8 cellular contexts compared by ENCODE assay signal in the genomic region with DNA sequence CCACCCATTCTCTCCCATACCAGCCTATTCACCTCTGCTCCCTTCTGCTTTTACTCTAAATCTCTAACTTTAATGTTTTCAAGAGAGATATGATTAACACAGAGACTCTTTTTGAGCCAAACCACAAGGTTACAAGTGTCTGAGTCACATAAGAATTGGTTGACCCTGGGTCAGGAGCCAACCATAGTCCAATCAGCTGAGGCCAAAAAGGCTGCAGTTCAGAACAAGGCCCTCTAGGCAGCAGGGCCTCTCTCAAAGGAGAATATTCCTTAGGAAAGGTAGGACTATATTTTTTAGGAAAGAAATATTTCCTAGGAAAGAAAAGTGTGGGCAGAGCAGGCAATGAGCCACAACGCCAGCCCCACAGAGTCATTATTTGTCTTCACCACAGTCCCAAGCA. TPM values are rescaled to one million over a fixed set of nuclear protein-coding genes. Genes with fewer than 3 reads are reported as not detected.
DNase-seq lines count a peak whose midpoint lies in the region; ATAC-seq and TF ChIP-seq lines count a peak whose summit lies in the region.

No MANE protein-coding gene starts in this region.

- H3K9me3 ChIP-seq in CD8-positive, alpha-beta T cell (ENCODE audit: low read length): no peaks in the 10 kb centered on the region
- H3K9me3 ChIP-seq in ascending aorta (no peaks in the 10 kb centered on the region), mesenchymal stem cell (ENCODE audit: control insufficient read depth, low read length) (peaks cover 3% of the 10 kb centered on the region), neuronal stem cell (replicated peaks in 1 of 2; ENCODE audit: control insufficient read depth in 2 of 2, insufficient read depth in 1 of 2, low read depth in 1 of 2, low read length in 2 of 2) (peaks cover 0 to 4% of the 10 kb centered on the region in 2 donors)

- no peak for TF ChIP-seq CTCF in CD8-positive, alpha-beta T cell (IDR thresholded peaks at IDR 0.05)
- no peak for TF ChIP-seq CTCF in KMS-11 (conservative IDR thresholded peaks at IDR 0.05; ENCODE audit: low read depth, low read length)
- no peak for TF ChIP-seq CTCF in ascending aorta (IDR thresholded peaks at IDR 0.05)
- no peak for TF ChIP-seq CTCF in lower leg skin (IDR thresholded peaks at IDR 0.05)

- 57% methylated on average over 1 of the region's 1 CpG for WGBS in mesenchymal stem cell
- no CpG with 5 or more reads among the region's 1 CpG for WGBS in neuronal stem cell (ENCODE audit: extremely low coverage in 2 of 2, insufficient read length in 2 of 2, insufficient replicate concordance in 1 of 2), 2 donors
- 80 to 84% methylated on average over 1 of the region's 1 CpG for WGBS in lower leg skin, 2 donors

- no peak overlapping the region for H2BK15ac ChIP-seq in mesenchymal stem cell (ENCODE audit: low read depth, poor library complexity, severe bottlenecking)
- H2BK15ac ChIP-seq in neuronal stem cell (ENCODE audit: low read length): no peak overlapping the region

- no peak overlapping the region for H2AFZ ChIP-seq in KMS-11 (ENCODE audit: low read depth)
- H2AFZ ChIP-seq in mesenchymal stem cell (ENCODE audit: low read depth, low read length): no peak overlapping the region
- no peak overlapping the region for H2AFZ ChIP-seq in neuronal stem cell (ENCODE audit: low read length)

- peak in 1 of 7 experiments; percentile 22 for DNase-seq in CD8-positive, alpha-beta T cell
- peak in 1 of 2 donors; percentile 65 for DNase-seq in ascending aorta (ENCODE audit: low spot score in 2 of 2)
- DNase-seq in mesenchymal stem cell: peak; percentile 62
- DNase-seq in neuronal stem cell (ENCODE audit: low spot score): no peak
- DNase-seq in lower leg skin (ENCODE audit: low spot score in 2 of 2): no peak

- H3K36me3 ChIP-seq in CD8-positive, alpha-beta T cell (ENCODE audit: insufficient read depth, low read length): no peaks in the 10 kb centered on the region
- no peaks in the 10 kb centered on the region for H3K36me3 ChIP-seq in KMS-11 (ENCODE audit: insufficient read depth)
- no peaks in the 10 kb centered on the region for H3K36me3 ChIP-seq in ascending aorta
- no peaks in the 10 kb centered on the region for H3K36me3 ChIP-seq in mesenchymal stem cell (ENCODE audit: control insufficient read depth in 1 of 2, insufficient read depth in 2 of 2, low read depth in 1 of 2, low read length in 2 of 2)
- no peaks in the 10 kb centered on the region for H3K36me3 ChIP-seq in neuronal stem cell (replicated peaks in 1 of 2; ENCODE audit: control insufficient read depth in 2 of 2, insufficient read depth in 2 of 2, low read length in 2 of 2)

- H3K36me3 Mint-ChIP-seq in CD8-positive, alpha-beta T cell: peaks cover 42% of the 10 kb centered on the region

- H3K14ac ChIP-seq in mesenchymal stem cell (ENCODE audit: low read length in 2 of 2) (no peak overlapping the region), neuronal stem cell (ENCODE audit: low read length) (no peak overlapping the region)

- H3K9me3 Mint-ChIP-seq in CD8-positive, alpha-beta T cell: peaks cover 13% of the 10 kb centered on the region

- H3K27ac Mint-ChIP-seq in CD8-positive, alpha-beta T cell: peak overlapping the region; percentile 29

- H3K27me3 Mint-ChIP-seq in CD8-positive, alpha-beta T cell (ENCODE audit: low read depth): no peaks in the 10 kb centered on the region

- H2BK120ac ChIP-seq in mesenchymal stem cell (ENCODE audit: low read depth, low read length) (no peak overlapping the region), neuronal stem cell (ENCODE audit: low read depth, low read length) (no peak overlapping the region)

- H3K4me3 Mint-ChIP-seq in CD8-positive, alpha-beta T cell: peak overlapping the region; percentile 97

- ATAC-seq in CD8-positive, alpha-beta T cell: no peak
- ATAC-seq in GM19023 (IDR thresholded peaks at IDR 0.05; ENCODE audit: unreplicated experiment) (peak; percentile 11), HG03045 (IDR thresholded peaks at IDR 0.05; ENCODE audit: unreplicated experiment) (no peak)

- H4K91ac ChIP-seq in mesenchymal stem cell (ENCODE audit: low read length) (no peak overlapping the region), neuronal stem cell (ENCODE audit: low read depth, low read length, poor library complexity) (no peak overlapping the region)

- H4K20me1 ChIP-seq in KMS-11 (ENCODE audit: insufficient read depth): no peaks in the 10 kb centered on the region

- H3K27me3 ChIP-seq in CD8-positive, alpha-beta T cell (ENCODE audit: insufficient read depth, low read length): no peaks in the 10 kb centered on the region
- no peaks in the 10 kb centered on the region for H3K27me3 ChIP-seq in KMS-11 (ENCODE audit: insufficient read depth, low read depth)
- H3K27me3 ChIP-seq in ascending aorta: no peaks in the 10 kb centered on the region
- H3K27me3 ChIP-seq in mesenchymal stem cell (ENCODE audit: control insufficient read depth in 1 of 2, insufficient read depth in 1 of 2, low read length in 2 of 2): peaks cover 0 to 24% of the 10 kb centered on the region in 2 experiments
- peaks cover 0 to 31% (median 0%) of the 10 kb centered on the region in 3 experiments for H3K27me3 ChIP-seq in neuronal stem cell (ENCODE audit: control insufficient read depth in 3 of 3, insufficient read depth in 3 of 3, low read depth in 1 of 3, low read length in 3 of 3)

- H2BK5ac ChIP-seq in mesenchymal stem cell (ENCODE audit: low read depth, low read length, poor library complexity, severe bottlenecking): no peak overlapping the region
- no peak overlapping the region for H2BK5ac ChIP-seq in neuronal stem cell (ENCODE audit: low read length)

- H3K4me2 ChIP-seq in KMS-11 (peak overlapping the region; percentile 88), mesenchymal stem cell (ENCODE audit: low read length, poor library complexity, severe bottlenecking) (no peak overlapping the region), neuronal stem cell (ENCODE audit: insufficient read depth, low read length, poor library complexity, severe bottlenecking) (no peak overlapping the region)

- H3K4ac ChIP-seq in mesenchymal stem cell (ENCODE audit: low read depth in 1 of 2, low read length in 2 of 2): no peak overlapping the region
- H3K4ac ChIP-seq in neuronal stem cell (ENCODE audit: low read length): no peak overlapping the region

- CTCF ChIA-PET in CD8-positive, alpha-beta T cell (lab: Charles Lee): interaction anchor here (0.9 to 1.2 kb wide), 2 partner anchors 22 to 86 kb away, joined by 3 to 4 read pairs; no protein-coding TSS in a partner anchor

- POLR2A ChIA-PET in CD8-positive, alpha-beta T cell (lab: Charles Lee): interaction anchor here (1.1 kb wide), 2 partner anchors 9 to 17 kb away, joined by 4 read pairs; no protein-coding TSS in a partner anchor

- no peak overlapping the region for H3K18ac ChIP-seq in mesenchymal stem cell (ENCODE audit: low read depth in 1 of 2, low read length in 2 of 2)
- H3K18ac ChIP-seq in neuronal stem cell (ENCODE audit: low read length): no peak overlapping the region

- no peak for TF ChIP-seq POLR2A in lower leg skin (IDR thresholded peaks at IDR 0.05)

- peaks cover 15% of the 10 kb centered on the region; the same call in 1 of the 2 replicates for H3K79me2 ChIP-seq in KMS-11 (ENCODE audit: insufficient read depth, low read depth)

- H3K9ac ChIP-seq in KMS-11: no peak overlapping the region
- H3K9ac ChIP-seq in mesenchymal stem cell (ENCODE audit: low read length): no peak overlapping the region
- H3K9ac ChIP-seq in neuronal stem cell (ENCODE audit: low read depth, low read length, poor library complexity): no peak overlapping the region

- H2AK5ac ChIP-seq in mesenchymal stem cell (ENCODE audit: low read length, severe bottlenecking): no peak overlapping the region
- no peak overlapping the region for H2AK5ac ChIP-seq in neuronal stem cell (ENCODE audit: low read depth, low read length)

- H4K8ac ChIP-seq in mesenchymal stem cell (ENCODE audit: low read length): no peak overlapping the region
- H4K8ac ChIP-seq in neuronal stem cell (ENCODE audit: low read depth, low read length): no peak overlapping the region

- H3K4me1 Mint-ChIP-seq in CD8-positive, alpha-beta T cell (ENCODE audit: low read depth): peaks cover 72% of the 10 kb centered on the region

- H3K27ac ChIP-seq in CD8-positive, alpha-beta T cell (ENCODE audit: low read depth, low read length): no peak overlapping the region
- no peak overlapping the region for H3K27ac ChIP-seq in KMS-11
- peak overlapping the region; percentile 32 to 42 for H3K27ac ChIP-seq in ascending aorta
- H3K27ac ChIP-seq in mesenchymal stem cell (ENCODE audit: low read length, poor library complexity, severe bottlenecking): peak overlapping the region; percentile 18
- no peak overlapping the region for H3K27ac ChIP-seq in neuronal stem cell (replicated peaks; ENCODE audit: low read length)

- intact Hi-C loops in CD8-positive, alpha-beta T cell (cut with DNase I, micrococcal nuclease): loop anchor here in 1 of 2 experiments (5.0 to 10.0 kb wide), 3 partner anchors 50 to 662 kb away; a partner anchor contains a TSS
- intact Hi-C loops in ascending aorta (cut with DNase I) (no loop called here), lower leg skin (cut with DNase I; ENCODE audit: low total_unique reads) (no loop called here)

- H3K23ac ChIP-seq in mesenchymal stem cell (ENCODE audit: low read length in 2 of 2) (no peak overlapping the region), neuronal stem cell (ENCODE audit: low read depth, low read length, poor library complexity) (no peak overlapping the region)

- H3K4me1 ChIP-seq in CD8-positive, alpha-beta T cell (ENCODE audit: insufficient read depth, low read length): peaks cover 43% of the 10 kb centered on the region
- H3K4me1 ChIP-seq in KMS-11 (ENCODE audit: low read depth, poor library complexity, severe bottlenecking) (peaks cover 24% of the 10 kb centered on the region), ascending aorta (peaks cover 4 to 9% of the 10 kb centered on the region in 2 donors), mesenchymal stem cell (ENCODE audit: control insufficient read depth, insufficient read depth, low read depth, low read length) (peaks cover 9% of the 10 kb centered on the region), neuronal stem cell (ENCODE audit: control insufficient read depth in 2 of 2, insufficient read depth in 1 of 2, low read depth in 1 of 2, low read length in 2 of 2) (peaks cover 4 to 8% of the 10 kb centered on the region in 2 donors)

- H2BK12ac ChIP-seq in mesenchymal stem cell (ENCODE audit: low read length in 2 of 2) (no peak overlapping the region), neuronal stem cell (ENCODE audit: low read length) (no peak overlapping the region)

- H3K79me1 ChIP-seq in mesenchymal stem cell (replicated peaks; ENCODE audit: low read length, poor library complexity, severe bottlenecking): peaks cover 3% of the 10 kb centered on the region
- H3K79me1 ChIP-seq in neuronal stem cell (ENCODE audit: low read depth, low read length): peaks cover 2% of the 10 kb centered on the region

- H3K4me3 ChIP-seq in CD8-positive, alpha-beta T cell (ENCODE audit: low read depth, low read length): peak overlapping the region; percentile 80
- H3K4me3 ChIP-seq in KMS-11 (IDR thresholded peaks at IDR 0.05; ENCODE audit: insufficient read depth, low read depth, low read length): no peak overlapping the region
- H3K4me3 ChIP-seq in ascending aorta: peak overlapping the region in 1 of 2 donors; percentile 92
- peak overlapping the region in 1 of 2 experiments; percentile 92 for H3K4me3 ChIP-seq in mesenchymal stem cell (ENCODE audit: insufficient read depth in 1 of 2, low read depth in 1 of 2, low read length in 2 of 2)
- H3K4me3 ChIP-seq in neuronal stem cell (ENCODE audit: low read length in 2 of 2): no peak overlapping the region
- H3K4me3 ChIP-seq in lower leg skin (ENCODE audit: low read depth, poor library complexity, severe bottlenecking): no peak overlapping the region

RNA-seq across cellular contexts. Expression of a gene that starts 2.3 kb away (rescaled TPM):
- total RNA-seq in CD8-positive, alpha-beta T cell: 100 to 1,000 TPM; 130 to 134 TPM
- total RNA-seq in ascending aorta (11.4 TPM), lower leg skin (10 to 100 TPM in 1 of 4 donors, 1 to 10 TPM in 3; 4.9 to 13.8 (median 5.2) TPM)
- polyA plus RNA-seq in mesenchymal stem cell (2013, experiment 1 of 2): 0.43 TPM
- 0.36 TPM for polyA plus RNA-seq in mesenchymal stem cell (2013, experiment 2 of 2)
- polyA plus RNA-seq in neuronal stem cell (2013, experiment 1 of 2): 5.6 TPM
- 5.9 TPM for polyA plus RNA-seq in neuronal stem cell (2013, experiment 2 of 2)

Comparison
In these comparisons a context has a peak if more than half of its experiments do, and no peak if none do; other contexts are left out.
1. H3K27ac ChIP-seq: peak in ascending aorta (2 of 2) and mesenchymal stem cell (single experiment); none in CD8-positive, alpha-beta T cell (single experiment), KMS-11 (single experiment) and neuronal stem cell (single experiment).
2. RNA of a gene that starts 2.3 kb away (total RNA-seq): 130 to 134 TPM in CD8-positive, alpha-beta T cell; 11.4 TPM in ascending aorta (single experiment) and 4.9 to 13.8 TPM in lower leg skin; every median in the first group is over 4 times any median in the second.